ENCODE assay signal across 8 cellular contexts in the genomic region with DNA sequence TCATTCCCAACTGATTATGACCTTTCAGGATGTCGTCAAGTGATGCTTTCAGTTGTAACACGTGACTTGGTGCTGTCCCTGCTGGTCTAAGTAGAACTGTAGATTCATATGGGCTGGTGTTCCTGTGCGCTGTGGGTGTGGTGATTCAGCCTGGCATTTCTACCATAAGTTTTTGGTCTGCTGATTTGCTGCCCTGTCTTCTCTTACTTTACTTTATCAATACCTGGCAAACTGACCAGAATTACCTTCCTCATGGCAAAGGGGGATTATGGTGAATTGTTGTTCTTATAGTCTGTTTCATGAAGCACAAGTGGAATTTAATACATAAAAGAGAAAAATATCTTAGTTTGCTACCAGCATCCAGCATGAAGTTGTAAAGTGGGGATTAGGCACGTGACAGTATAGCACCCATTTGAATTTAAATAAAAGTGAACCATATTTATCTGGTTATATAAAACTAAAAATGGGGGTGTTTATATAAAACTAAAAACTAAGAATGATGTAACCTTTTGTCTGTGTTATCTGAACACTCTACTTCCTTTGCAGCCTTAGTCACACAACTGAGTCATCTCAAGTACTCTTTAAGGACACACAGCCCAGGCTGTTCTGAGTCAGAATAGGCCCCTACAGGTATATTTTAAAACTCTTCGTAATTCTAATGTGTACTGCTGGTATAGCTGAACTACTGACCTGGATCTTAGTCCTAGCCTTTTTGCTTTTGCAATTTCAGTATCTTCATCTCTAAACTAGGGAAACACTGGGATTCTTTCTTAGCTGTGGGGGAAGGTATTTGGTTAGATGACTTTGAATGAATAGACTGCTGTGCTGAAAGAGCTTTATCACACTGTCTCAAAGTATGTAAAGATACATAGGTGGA. TPM values are rescaled to one million over a fixed set of nuclear protein-coding genes. Genes with fewer than 3 reads are reported as not detected.
DNase-seq lines count a peak whose midpoint lies in the region; ATAC-seq and TF ChIP-seq lines count a peak whose summit lies in the region.

No MANE protein-coding gene starts in this region.

- no peak overlapping the region for H3K4me3 ChIP-seq in BE2C (ENCODE audit: low read depth, low read length)

- no peaks in the 10 kb centered on the region for H3K4me1 ChIP-seq in BE2C

- peaks cover 40% of the 10 kb centered on the region for H3K36me3 ChIP-seq in BE2C

- peak; percentile 48 for DNase-seq in CD1c-positive myeloid dendritic cell (ENCODE audit: extremely low spot score)
- peak; percentile 91 for DNase-seq in LHCN-M2 (ENCODE audit: low read depth)
- DNase-seq in activated T-cell treated with anti-CD3 and anti-CD28 coated beads, Interleukin-2, amount 50 U/mL, for 48 hours, result peak; percentile 57 to 71
- peak; percentile 88 for DNase-seq in glomerular visceral epithelial cell (ENCODE audit: extremely low spot score)
- peak; percentile 18 to 32 for DNase-seq in stimulated activated CD4-positive, alpha-beta T cell treated with anti-CD3 and anti-CD28 coated beads, Interleukin-1b, Interleukin-23, amount 100 ng/mL, for 4 hours (ENCODE audit: low read depth in 2 of 2)
- DNase-seq in SKM-1 (lab: John Stamatoyannopoulos, UW; ENCODE audit: unreplicated experiment), result no peak
- no peak for DNase-seq in BE2C

- ATAC-seq in GM21390 (IDR thresholded peaks at IDR 0.05; ENCODE audit: unreplicated experiment), result peak; percentile 94

- no peaks in the 10 kb centered on the region for H3K27me3 ChIP-seq in BE2C

- H3K9me3 ChIP-seq in BE2C, result no peaks in the 10 kb centered on the region

- no peak for TF ChIP-seq CTCF in BE2C (IDR thresholded peaks at IDR 0.05; ENCODE audit: low read depth, low read length)

RNA-seq across cellular contexts. Expression of gene TTC19, which starts 28.3 kb away (rescaled TPM):
- total RNA-seq in LHCN-M2 (2014; rRNA removed), result 42.0 and 46.2 TPM in 2 replicates
- polyA plus RNA-seq in LHCN-M2 (2012), result 13.7 TPM
- 31.8 TPM for polyA plus RNA-seq in BE2C (2012; ENCODE audit: insufficient read depth, insufficient read length, low read depth)

RNA-seq across cellular contexts. Expression of gene ZSWIM7, which starts 28.4 kb away (rescaled TPM):
- 16.2 and 16.4 TPM in 2 replicates for total RNA-seq in LHCN-M2 (2014; rRNA removed)
- 23.4 TPM for polyA plus RNA-seq in LHCN-M2 (2012)
- polyA plus RNA-seq in BE2C (2012; ENCODE audit: insufficient read depth, insufficient read length, low read depth), result 39.6 TPM

Comparison
In these comparisons a context has a peak if more than half of its experiments do, and no peak if none do; other contexts are left out.
1. DNase-seq: peak in CD1c-positive myeloid dendritic cell (single experiment), LHCN-M2 (single experiment), activated T-cell treated with anti-CD3 and anti-CD28 coated beads, Interleukin-2, amount 50 U/mL, for 48 hours (2 of 2), glomerular visceral epithelial cell (single experiment) and stimulated activated CD4-positive, alpha-beta T cell treated with anti-CD3 and anti-CD28 coated beads, Interleukin-1b, Interleukin-23, amount 100 ng/mL, for 4 hours (2 of 2); none in SKM-1 (single experiment) and BE2C (single experiment).